15 cellular contexts compared by ENCODE assay signal in genomic region chr3:72008226-72008996, GRCh38.
DNase-seq lines count a peak whose midpoint lies in the region; ATAC-seq, FAIRE-seq and TF ChIP-seq lines count a peak whose summit lies in the region.
"Had no signal": no experiment of that assay in that cellular context is flagged by ENCODE, and none has a peak within 500 bp of the region (broad histone marks: within the 10 kb centered on the region; RNA-seq: fewer than 3 reads in every experiment).

No MANE protein-coding gene starts in this region.

- no peaks in the 10 kb centered on the region for H3K27me3 ChIP-seq in right lobe of liver
- peaks cover 0 to 7% of the 10 kb centered on the region in 2 experiments; a peak in 1 of 5 replicates for H3K27me3 ChIP-seq in HepG2 (ENCODE audit: control insufficient read depth in 1 of 2, insufficient read depth in 2 of 2, low read length in 2 of 2)
- no peaks in the 10 kb centered on the region for H3K27me3 ChIP-seq in hepatocyte
- H3K27me3 ChIP-seq: esophagus muscularis mucosa, pancreas, suprapubic skin had no signal

- BruUV-seq in HepG2 (replicated peaks; lab: Mats Ljungman, UMichigan) = no TSS peak

- in situ Hi-C loops in HepG2 (cut with HindIII; ENCODE audit: extremely low pct_ligation_motif_present, low pct_unique_long_range_greater_than_20kb) (no loop called here), GM13977 (cut with MboI; ENCODE audit: low pct_unique_long_range_greater_than_20kb, low sequenced_read_pairs, unreplicated experiment) (no loop called here)

- CTCF ChIA-PET in HepG2 (lab: Yijun Ruan, JAX; ENCODE audit: low intra/inter-chr PET ratio, low total read pairs) = no interaction called here

- H3K4me1 ChIP-seq in right lobe of liver = no peaks in the 10 kb centered on the region
- H3K4me1 ChIP-seq in HepG2 (ENCODE audit: insufficient read depth, low read length) = no peaks in the 10 kb centered on the region
- no peaks in the 10 kb centered on the region for H3K4me1 ChIP-seq in hepatocyte (ENCODE audit: insufficient read depth)
- H3K4me1 ChIP-seq: esophagus muscularis mucosa, pancreas, suprapubic skin had no signal

- H3K4me3 ChIP-seq in right lobe of liver (no peak overlapping the region), HepG2 (replicated peaks in 1 of 3; ENCODE audit: insufficient read depth in 1 of 3, low read depth in 2 of 3, low read length in 3 of 3) (no peak overlapping the region), foreskin fibroblast (ENCODE audit: low read depth in 1 of 2, low read length in 2 of 2) (no peak overlapping the region), hepatocyte (no peak overlapping the region)
- H3K4me3 ChIP-seq: esophagus muscularis mucosa, pancreas, suprapubic skin had no signal

- H3K79me2 ChIP-seq in HepG2 (ENCODE audit: insufficient read depth, low read length) = no peaks in the 10 kb centered on the region
- no peaks in the 10 kb centered on the region for H3K79me2 ChIP-seq in hepatocyte

- TF ChIP-seq EP300 in HepG2 (IDR thresholded peaks at IDR 0.05; ENCODE audit: low read depth in 2 of 2, low read length in 2 of 2) (no peak), HepG2 (CRISPR knock-in tag; IDR thresholded peaks at IDR 0.05; ENCODE audit: borderline replicate concordance) (no peak)

- H3K9me3 ChIP-seq in right lobe of liver (no peaks in the 10 kb centered on the region), HepG2 (ENCODE audit: low read length) (no peaks in the 10 kb centered on the region), hepatocyte (ENCODE audit: low read depth) (no peaks in the 10 kb centered on the region)
- H3K9me3 ChIP-seq: esophagus muscularis mucosa, pancreas, suprapubic skin had no signal

- 83% methylated on average over 2 of the region's 5 CpGs for WGBS in right lobe of liver (ENCODE audit: insufficient coverage, low coverage, low lambda C conversion rate, missing lambda C conversion rate)
- 23% methylated on average over 5 of the region's 5 CpGs for WGBS in HepG2 (ENCODE audit: low lambda C conversion rate)
- 93% methylated on average over 5 of the region's 5 CpGs for WGBS in hepatocyte (ENCODE audit: low lambda C conversion rate, missing lambda C conversion rate)

- intact Hi-C loops in right lobe of liver (cut with DNase I) (no loop called here), HepG2 (cut with micrococcal nuclease; ENCODE audit: unreplicated experiment) (no loop called here)

- H3K4me2 ChIP-seq in HepG2 (ENCODE audit: low read depth, low read length) (no peak overlapping the region), hepatocyte (no peak overlapping the region)

- no peak for FAIRE-seq in HepG2 (lab: Jason Lieb, UNC)
- FAIRE-seq: A204.1, pancreas had no signal

- H3K9ac ChIP-seq in HepG2 (ENCODE audit: insufficient read depth, low read depth, low read length) = no peak overlapping the region

- H3K36me3 ChIP-seq in right lobe of liver (no peaks in the 10 kb centered on the region), HepG2 (replicated peaks in 1 of 2; ENCODE audit: control insufficient read depth in 1 of 2, insufficient read depth in 2 of 2, low read length in 2 of 2) (no peaks in the 10 kb centered on the region), hepatocyte (replicated peaks; ENCODE audit: insufficient read depth, low read depth) (no peaks in the 10 kb centered on the region)
- H3K36me3 ChIP-seq: esophagus muscularis mucosa, pancreas, suprapubic skin had no signal

- ATAC-seq in right lobe of liver (peak; percentile 17 to 62 (median 29)), HepG2 (no peak)
- ATAC-seq in activated CD4-positive, CD25-positive, alpha-beta regulatory T cell treated with anti-CD3 and anti-CD28 coated beads, Interleukin-2, amount 50 U/mL, for 24 hours = no peak

- H2AFZ ChIP-seq in HepG2 (ENCODE audit: low read length) (no peak overlapping the region), hepatocyte (no peak overlapping the region)

- H3K9me2 ChIP-seq in hepatocyte (replicated peaks; ENCODE audit: insufficient read depth) = no peaks in the 10 kb centered on the region

- POLR2A ChIA-PET in HepG2 (lab: Yijun Ruan, JAX) = no interaction called here

- TF ChIP-seq RAD21 in HepG2 (CRISPR knock-in tag; IDR thresholded peaks at IDR 0.05) = no peak

- no peak for TF ChIP-seq POLR2A in right lobe of liver (IDR thresholded peaks at IDR 0.05)
- no peak for TF ChIP-seq POLR2A in HepG2 (IDR thresholded peaks at IDR 0.05; ENCODE audit: insufficient read depth in 1 of 2, low read depth in 2 of 2, low read length in 2 of 2)

- H4K20me1 ChIP-seq in HepG2 (ENCODE audit: insufficient read depth, low read length) (no peaks in the 10 kb centered on the region), hepatocyte (ENCODE audit: insufficient read depth, poor library complexity, severe bottlenecking) (no peaks in the 10 kb centered on the region)

- TF ChIP-seq CTCF in right lobe of liver (IDR thresholded peaks at IDR 0.05) = no peak
- no peak for TF ChIP-seq CTCF in HepG2 (CRISPR knock-in tag; IDR thresholded peaks at IDR 0.05)
- no peak for TF ChIP-seq CTCF in foreskin fibroblast (IDR thresholded peaks at IDR 0.05; ENCODE audit: low read depth, low read length)
- TF ChIP-seq CTCF in GM13977 (IDR thresholded peaks at IDR 0.05; ENCODE audit: extremely low read depth, insufficient read depth, missing control alignments) = no peak
- no peak for TF ChIP-seq CTCF in hepatocyte (IDR thresholded peaks at IDR 0.05; ENCODE audit: poor library complexity)

- H3K27ac ChIP-seq in right lobe of liver (no peak overlapping the region), HepG2 (ENCODE audit: extremely low read length, insufficient read depth, low read length) (no peak overlapping the region), hepatocyte (no peak overlapping the region)
- H3K27ac ChIP-seq: esophagus muscularis mucosa, pancreas, suprapubic skin had no signal

- peak in 1 of 3 donors; percentile 30 for DNase-seq in right lobe of liver
- DNase-seq in HepG2 (ENCODE audit: low spot score) = no peak
- peak; percentile 8 for DNase-seq in SW480 (ENCODE audit: low spot score)
- peak; percentile 71 to 76 for DNase-seq in foreskin fibroblast
- no peak for DNase-seq in GM13977 (ENCODE audit: low spot score)
- no peak for DNase-seq in COR-L47 (lab: John Stamatoyannopoulos, UW)
- DNase-seq in hepatocyte (ENCODE audit: low spot score) = no peak
- DNase-seq: NCI-H1930; NCI-H82; pancreas; stimulated activated CD4-positive, alpha-beta T cell treated with anti-CD3 and anti-CD28 coated beads, Interleukin-15, amount 100 ng/mL, for 24 hours had no signal

TF ChIP-seq in HepG2, 621 proteins besides CTCF, POLR2A, EP300 and RAD21 (continues in another document):
- no peak for TF ChIP-seq HNRNPL (IDR thresholded peaks at IDR 0.05; ENCODE audit: low read depth, low read length)
- TF ChIP-seq ZNF83 (CRISPR knock-in tag; IDR thresholded peaks at IDR 0.05; ENCODE audit: borderline replicate concordance) = no peak
- no peak for TF ChIP-seq KDM1A (CRISPR knock-in tag; IDR thresholded peaks at IDR 0.05)
- TF ChIP-seq HNRNPH1 (optimal IDR thresholded peaks at IDR 0.05; ENCODE audit: low read depth, low read length) = no peak
- TF ChIP-seq ZNF468 (CRISPR knock-in tag; IDR thresholded peaks at IDR 0.05) = no peak
- no peak for TF ChIP-seq USF2 (IDR thresholded peaks at IDR 0.05; ENCODE audit: low read depth, low read length)
- TF ChIP-seq USF2 (CRISPR knock-in tag; IDR thresholded peaks at IDR 0.05; ENCODE audit: borderline replicate concordance) = no peak
- TF ChIP-seq AKAP8 (CRISPR knock-in tag; IDR thresholded peaks at IDR 0.05) = no peak
- TF ChIP-seq NR2F1 (CRISPR knock-in tag; IDR thresholded peaks at IDR 0.05) = no peak
- TF ChIP-seq CEBPZ (IDR thresholded peaks at IDR 0.05; ENCODE audit: low read length) = no peak

Comparison
In these comparisons a context has a peak if more than half of its experiments do, and no peak if none do; other contexts are left out.
1. ATAC-seq: peak in right lobe of liver (4 of 4); none in HepG2 (single experiment) and activated CD4-positive, CD25-positive, alpha-beta regulatory T cell treated with anti-CD3 and anti-CD28 coated beads, Interleukin-2, amount 50 U/mL, for 24 hours (0 of 2).
2. DNase-seq: peak in SW480 (single experiment) and foreskin fibroblast (2 of 2); none in HepG2 (single experiment), GM13977 (single experiment), COR-L47 (single experiment) and hepatocyte (single experiment).